Comparison of ENCODE assay signal across 19 cellular contexts in genomic region chr14:52929192-52929807, GRCh38. TPM values are rescaled to one million over a fixed set of nuclear protein-coding genes. Genes with fewer than 3 reads are reported as not detected.
DNase-seq lines count a peak whose midpoint lies in the region; ATAC-seq and TF ChIP-seq lines count a peak whose summit lies in the region.
"Had no signal": no experiment of that assay in that cellular context is flagged by ENCODE, and none has a peak within 500 bp of the region (broad histone marks: within the 10 kb centered on the region; RNA-seq: fewer than 3 reads in every experiment).

No MANE protein-coding gene starts in this region.

- H3K4me1 ChIP-seq in GM23338 (ENCODE audit: insufficient read depth) (peaks cover 38% of the 10 kb centered on the region), ascending aorta (peaks cover 8 to 57% of the 10 kb centered on the region in 2 donors), esophagus muscularis mucosa (peaks cover 96 to 100% (median 99%) of the 10 kb centered on the region in 4 donors), trophoblast cell (ENCODE audit: control insufficient read depth in 1 of 2, insufficient read depth in 2 of 2, low read length in 2 of 2) (peaks cover 0 to 2% of the 10 kb centered on the region in 2 experiments)

- no peak overlapping the region for H3K18ac ChIP-seq in trophoblast cell (ENCODE audit: low read length)

- no peak overlapping the region for H2BK120ac ChIP-seq in trophoblast cell (ENCODE audit: insufficient read depth, low read length, poor library complexity)

- H3K9me3 Mint-ChIP-seq in GM23338, result no peaks in the 10 kb centered on the region
- H3K9me3 Mint-ChIP-seq in immature natural killer cell, result no peaks in the 10 kb centered on the region
- H3K9me3 Mint-ChIP-seq: CD8-positive, alpha-beta memory T cell had no signal

- H3K27me3 ChIP-seq in GM23338 (ENCODE audit: insufficient read depth) (no peaks in the 10 kb centered on the region), ascending aorta (no peaks in the 10 kb centered on the region), esophagus muscularis mucosa (no peaks in the 10 kb centered on the region), trophoblast cell (ENCODE audit: insufficient read depth, low read length) (no peaks in the 10 kb centered on the region)
- H3K27me3 ChIP-seq: Peyer's patch had no signal

- H3K27ac Mint-ChIP-seq in GM23338 (peak overlapping the region; percentile 8; the same call in 1 of the 2 replicates), immature natural killer cell (peak overlapping the region in 1 of 6 donors; percentile 13)

- H3K9me3 ChIP-seq in ascending aorta (no peaks in the 10 kb centered on the region), esophagus muscularis mucosa (no peaks in the 10 kb centered on the region), trophoblast cell (ENCODE audit: insufficient read depth, low read depth, low read length) (no peaks in the 10 kb centered on the region)
- H3K9me3 ChIP-seq: HAP-1, Peyer's patch had no signal

- no peak overlapping the region for H2AK5ac ChIP-seq in trophoblast cell (ENCODE audit: low read length)

- peak overlapping the region; percentile 82 for H3K4ac ChIP-seq in trophoblast cell (ENCODE audit: low read depth, low read length)

- H4K8ac ChIP-seq in trophoblast cell (ENCODE audit: low read depth, low read length), result no peak overlapping the region

- H3K79me1 ChIP-seq in trophoblast cell (ENCODE audit: low read length), result no peaks in the 10 kb centered on the region

- no peak overlapping the region for H3K4me2 ChIP-seq in GM23338
- no peak overlapping the region for H3K4me2 ChIP-seq in trophoblast cell (ENCODE audit: low read length)

- no peaks in the 10 kb centered on the region for H3F3A ChIP-seq in GM23338 (replicated peaks; ENCODE audit: low read depth)

- no peak overlapping the region for H3K9ac ChIP-seq in trophoblast cell (ENCODE audit: low read length)

- TF ChIP-seq POLR2A in esophagus muscularis mucosa (IDR thresholded peaks at IDR 0.05; ENCODE audit: low read depth), result no peak

- H3K4me1 Mint-ChIP-seq in GM23338 (peaks cover 45% of the 10 kb centered on the region), immature natural killer cell (peaks cover 2 to 3% of the 10 kb centered on the region in 2 donors)

- H2BK5ac ChIP-seq in trophoblast cell (ENCODE audit: low read depth, low read length, poor library complexity), result no peak overlapping the region

- H3K79me2 ChIP-seq in GM23338 (replicated peaks; ENCODE audit: insufficient read depth) (peaks cover 100% of the 10 kb centered on the region), trophoblast cell (ENCODE audit: control insufficient read depth, insufficient read depth, low read length, poor library complexity) (peaks cover 8% of the 10 kb centered on the region)

- H3K14ac ChIP-seq in trophoblast cell (ENCODE audit: low read length), result no peak overlapping the region

- H3K36me3 Mint-ChIP-seq in GM23338 (ENCODE audit: low read depth) (no peaks in the 10 kb centered on the region), immature natural killer cell (peaks cover 0 to 4% (median 0%) of the 10 kb centered on the region in 3 donors)

- intact Hi-C loops in ascending aorta (cut with DNase I), result no loop called here
- intact Hi-C loops in esophagus muscularis mucosa (cut with DNase I), result no loop called here

- H3K27ac ChIP-seq in GM23338 (ENCODE audit: low read depth) (peak overlapping the region; percentile 21; the same call in 1 of the 2 replicates), ascending aorta (peak overlapping the region; percentile 17 to 34), esophagus muscularis mucosa (replicated peaks in 1 of 4) (peak overlapping the region in 3 of 4 donors; percentile 35 to 66 (median 41)), trophoblast cell (ENCODE audit: low read depth, low read length) (no peak overlapping the region)
- H3K27ac ChIP-seq: C4-2B, Peyer's patch had no signal

- no peaks in the 10 kb centered on the region for H3K9me2 ChIP-seq in GM23338 (ENCODE audit: insufficient read depth)

- H3K27me3 Mint-ChIP-seq in GM23338 (ENCODE audit: insufficient read depth, low read depth, poor library complexity) (peaks cover 1% of the 10 kb centered on the region), immature natural killer cell (ENCODE audit: low read depth in 3 of 3) (peaks cover 0 to 3% (median 0%) of the 10 kb centered on the region in 3 donors)

- no peak overlapping the region; the same call in 2 of the 3 replicates for H3K4me3 Mint-ChIP-seq in GM23338
- H3K4me3 Mint-ChIP-seq in immature natural killer cell, result no peak overlapping the region
- H3K4me3 Mint-ChIP-seq: CD8-positive, alpha-beta memory T cell had no signal

- no peak overlapping the region for H3K23ac ChIP-seq in trophoblast cell (ENCODE audit: low read length)

- peak; percentile 46 for DNase-seq in GM23338 (ENCODE audit: low spot score)
- DNase-seq in ascending aorta (ENCODE audit: low spot score in 2 of 2), result no peak
- no peak for DNase-seq in esophagus muscularis mucosa (ENCODE audit: extremely low spot score)
- no peak for DNase-seq in trophoblast cell
- no peak for DNase-seq in immature natural killer cell
- DNase-seq in inferior parietal cortex (ENCODE audit: extremely low spot score), result no peak
- DNase-seq in HUDEP-2 (lab: John Stamatoyannopoulos, UW; ENCODE audit: unreplicated experiment in 76 of 76), result no peak
- DNase-seq in stimulated activated naive CD4-positive, alpha-beta T cell (lab: John Stamatoyannopoulos, UW), result no peak
- DNase-seq: Calu3; CD8-positive, alpha-beta memory T cell; Karpas-422; NCI-H1694; NCI-H2081 treated with DMSO at 0.1 percent for 48 hours; NCI-H2171 treated with DMSO at 0.1 percent for 48 hours; NCI-H526; Peyer's patch had no signal

- no peak overlapping the region for H2BK12ac ChIP-seq in trophoblast cell (ENCODE audit: low read length)

- TF ChIP-seq EP300 in esophagus muscularis mucosa (IDR thresholded peaks at IDR 0.05), result no peak

- ATAC-seq in GM23338, result peak; percentile 51; the same call in 2 of the 3 replicates

- TF ChIP-seq CTCF in GM23338 (conservative IDR thresholded peaks at IDR 0.05; ENCODE audit: low read depth in 2 of 2), result no peak
- TF ChIP-seq CTCF in ascending aorta (IDR thresholded peaks at IDR 0.05), result no peak
- no peak for TF ChIP-seq CTCF in esophagus muscularis mucosa (IDR thresholded peaks at IDR 0.05)

- H2AFZ ChIP-seq in GM23338 (no peak overlapping the region), trophoblast cell (ENCODE audit: insufficient read depth, low read length, poor library complexity) (no peak overlapping the region)

- peaks cover 26% of the 10 kb centered on the region for H4K20me1 ChIP-seq in GM23338 (replicated peaks; ENCODE audit: insufficient read depth)

- no peaks in the 10 kb centered on the region for H3K36me3 ChIP-seq in GM23338 (ENCODE audit: insufficient read depth)
- H3K36me3 ChIP-seq in ascending aorta, result no peaks in the 10 kb centered on the region
- no peaks in the 10 kb centered on the region for H3K36me3 ChIP-seq in esophagus muscularis mucosa
- no peaks in the 10 kb centered on the region for H3K36me3 ChIP-seq in trophoblast cell (ENCODE audit: control insufficient read depth in 1 of 2, insufficient read depth in 2 of 2, low read length in 2 of 2)
- H3K36me3 ChIP-seq: HAP-1, Peyer's patch had no signal

- no peak overlapping the region for H4K91ac ChIP-seq in trophoblast cell (ENCODE audit: low read depth, low read length)

- no peak overlapping the region for H3K4me3 ChIP-seq in GM23338
- no peak overlapping the region for H3K4me3 ChIP-seq in ascending aorta
- H3K4me3 ChIP-seq in esophagus muscularis mucosa, result no peak overlapping the region
- H3K4me3 ChIP-seq in trophoblast cell (ENCODE audit: low read depth, low read length), result no peak overlapping the region
- H3K4me3 ChIP-seq: HAP-1, Peyer's patch had no signal

- H4K12ac ChIP-seq in trophoblast cell (ENCODE audit: low read depth, low read length), result no peak overlapping the region

- WGBS in esophagus muscularis mucosa, result 87% methylated on average over 4 of the region's 4 CpGs
- WGBS in trophoblast cell (ENCODE audit: extremely low coverage, insufficient coverage, insufficient read length), result no CpG with 5 or more reads among the region's 4 CpGs

TF ChIP-seq in GM23338, 12 proteins besides CTCF, POLR2A, EP300 and RAD21 (continues in another document):
- TF ChIP-seq POLR2AphosphoS5 (IDR thresholded peaks at IDR 0.05; ENCODE audit: low read depth) (no peak), ZNF331 (CRISPR knock-in tag; IDR thresholded peaks at IDR 0.05; ENCODE audit: low read depth) (no peak), NANOG (IDR thresholded peaks at IDR 0.05; ENCODE audit: borderline replicate concordance) (no peak), CREB1 (CRISPR knock-in tag; IDR thresholded peaks at IDR 0.05; ENCODE audit: low read depth) (no peak), EZH2phosphoT487 (IDR thresholded peaks at IDR 0.05; ENCODE audit: unreplicated experiment) (no peak), STAT1 (IDR thresholded peaks at IDR 0.05; ENCODE audit: unreplicated experiment) (no peak)
- TF ChIP-seq, protein P1, sequence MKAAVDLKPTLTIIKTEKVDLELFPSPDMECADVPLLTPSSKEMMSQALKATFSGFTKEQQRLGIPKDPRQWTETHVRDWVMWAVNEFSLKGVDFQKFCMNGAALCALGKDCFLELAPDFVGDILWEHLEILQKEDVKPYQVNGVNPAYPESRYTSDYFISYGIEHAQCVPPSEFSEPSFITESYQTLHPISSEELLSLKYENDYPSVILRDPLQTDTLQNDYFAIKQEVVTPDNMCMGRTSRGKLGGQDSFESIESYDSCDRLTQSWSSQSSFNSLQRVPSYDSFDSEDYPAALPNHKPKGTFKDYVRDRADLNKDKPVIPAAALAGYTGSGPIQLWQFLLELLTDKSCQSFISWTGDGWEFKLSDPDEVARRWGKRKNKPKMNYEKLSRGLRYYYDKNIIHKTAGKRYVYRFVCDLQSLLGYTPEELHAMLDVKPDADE (IDR thresholded peaks at IDR 0.05), result no peak

RNA-seq across cellular contexts. Expression of gene FERMT2, which starts 21.6 kb away (rescaled TPM):
- 102 and 108 TPM in 2 replicates for total RNA-seq in GM23338 (2014; rRNA removed; shearing (Covaris generic))
- polyA plus RNA-seq in GM23338 (2016; fragmentation: Nextera tagmentation; extraction: Ambion mirVana) (148 and 152 TPM in 2 replicates), immature natural killer cell (not detected)
- total RNA-seq in ascending aorta (101 TPM), esophagus muscularis mucosa (100 to 1,000 TPM; 293 to 397 (median 370) TPM)
- 83.9 and 88.7 TPM in 2 replicates for polyA plus RNA-seq in trophoblast cell (2013)
- total RNA-seq: OCI-LY7 had no signal
